19 cellular contexts compared by ENCODE assay signal in the genomic region with DNA sequence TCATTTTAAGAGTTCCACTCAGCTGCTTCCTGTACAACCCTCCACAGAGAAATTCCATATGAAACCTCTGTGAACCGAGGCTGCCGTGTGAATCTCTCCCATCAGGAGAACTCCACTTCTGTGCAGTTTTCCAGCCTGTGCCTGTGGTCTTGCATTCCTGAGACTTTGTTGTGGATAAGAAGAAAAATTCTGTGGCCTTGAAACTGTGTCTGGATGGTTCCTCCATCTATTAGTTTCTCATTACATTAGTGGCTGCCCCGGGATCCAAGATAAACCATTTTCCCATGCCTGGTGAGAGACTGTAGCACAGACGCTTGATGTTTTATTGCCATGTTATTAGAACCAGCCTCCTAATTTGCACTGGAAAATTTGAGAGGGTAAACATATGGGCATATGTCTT. TPM values are rescaled to one million over a fixed set of nuclear protein-coding genes. Genes with fewer than 3 reads are reported as not detected.
DNase-seq lines count a peak whose midpoint lies in the region; ATAC-seq and TF ChIP-seq lines count a peak whose summit lies in the region.
"Had no signal": no experiment of that assay in that cellular context is flagged by ENCODE, and none has a peak within 500 bp of the region (broad histone marks: within the 10 kb centered on the region; RNA-seq: fewer than 3 reads in every experiment).

No MANE protein-coding gene starts in this region.

- no peak overlapping the region for H3K4me3 ChIP-seq in H7 (ENCODE audit: insufficient read depth, low read depth, low read length)
- H3K4me3 ChIP-seq: SK-N-MC had no signal

- H3K27me3 Mint-ChIP-seq in chondrocyte (ENCODE audit: low read depth) (no peaks in the 10 kb centered on the region), nephron progenitor cell (ENCODE audit: low read depth, poor library complexity) (peaks cover 7% of the 10 kb centered on the region), type B pancreatic cell (no peaks in the 10 kb centered on the region)

- H3K9me3 Mint-ChIP-seq in chondrocyte (ENCODE audit: low read depth) (no peaks in the 10 kb centered on the region), nephron progenitor cell (peaks cover under 1% of the 10 kb centered on the region), type B pancreatic cell (no peaks in the 10 kb centered on the region)
- H3K9me3 Mint-ChIP-seq: CD8-positive, alpha-beta T cell had no signal

- H3K36me3 Mint-ChIP-seq in chondrocyte (ENCODE audit: low read depth) (peaks cover 9% of the 10 kb centered on the region), nephron progenitor cell (ENCODE audit: low read depth) (peaks cover 40% of the 10 kb centered on the region), type B pancreatic cell (peaks cover 16% of the 10 kb centered on the region)

- DNase-seq in DMS 273 (lab: John Stamatoyannopoulos, UW; ENCODE audit: unreplicated experiment) (peak; percentile 21), DMS 273 treated with DMSO at 0.1 percent for 48 hours (lab: John Stamatoyannopoulos, UW) (no peak), chondrocyte (ENCODE audit: low spot score) (no peak), nephron progenitor cell (no peak), H7 (no peak), type B pancreatic cell (ENCODE audit: extremely low spot score, unreplicated experiment) (no peak)
- DNase-seq in stimulated activated CD4-positive, alpha-beta T cell treated with anti-CD3 and anti-CD28 coated beads, Interleukin-1b, Interleukin-23, amount 100 ng/mL, for 48 hours, result no peak
- DNase-seq: ACHN; C1 segment of cervical spinal cord; CD8-positive, alpha-beta T cell; GDM1; Kasumi-1; NCI-H1417 treated with DMSO at 0.1 percent for 48 hours; NCI-H2029; NCI-H2227 treated with DMSO at 0.1 percent for 48 hours; NCI-H510A; SHP77 treated with DMSO at 0.1 percent for 48 hours had no signal

- no peaks in the 10 kb centered on the region; the same call in none of the 2 replicates for H3K36me3 ChIP-seq in H7 (replicated peaks; ENCODE audit: control insufficient read depth, insufficient read depth, low read length)

- no peak for ATAC-seq in GM21423 (IDR thresholded peaks at IDR 0.05; ENCODE audit: unreplicated experiment)
- ATAC-seq: CD8-positive, alpha-beta T cell had no signal

- no peak overlapping the region for H3K4me3 Mint-ChIP-seq in chondrocyte (ENCODE audit: unreplicated experiment)
- no peak overlapping the region for H3K4me3 Mint-ChIP-seq in nephron progenitor cell
- H3K4me3 Mint-ChIP-seq in type B pancreatic cell, result no peak overlapping the region
- H3K4me3 Mint-ChIP-seq: CD8-positive, alpha-beta T cell had no signal

- H3K27ac Mint-ChIP-seq in chondrocyte (ENCODE audit: unreplicated experiment) (peak overlapping the region; percentile 37), nephron progenitor cell (peak overlapping the region; percentile 51), type B pancreatic cell (no peak overlapping the region)
- H3K27ac Mint-ChIP-seq: CD8-positive, alpha-beta T cell had no signal

- TF ChIP-seq CTCF in chondrocyte (IDR thresholded peaks at IDR 0.05) (no peak), nephron progenitor cell (IDR thresholded peaks at IDR 0.05) (no peak), type B pancreatic cell (conservative IDR thresholded peaks at IDR 0.05) (no peak)

- H3K4me1 Mint-ChIP-seq in chondrocyte (ENCODE audit: low read depth) (peaks cover 17% of the 10 kb centered on the region), nephron progenitor cell (peaks cover 21% of the 10 kb centered on the region), type B pancreatic cell (ENCODE audit: unreplicated experiment) (peaks cover 5% of the 10 kb centered on the region)

- no peaks in the 10 kb centered on the region for H3K27me3 ChIP-seq in H7 (ENCODE audit: control insufficient read depth, insufficient read depth, low read length)

RNA-seq across cellular contexts. Expression of gene TIAM2, which starts 40.8 kb away (rescaled TPM):
- 10.7 to 13.8 TPM (median 11.8 TPM) in 3 replicates for total RNA-seq in chondrocyte
- total RNA-seq in H7 (2014; rRNA removed; shearing (Covaris generic)), result 10.2 and 12.0 TPM in 2 replicates
- 11.5 and 13.5 TPM in 2 replicates for total RNA-seq in type B pancreatic cell (ENCODE audit: low replicate concordance)
